8 cellular contexts compared by ENCODE assay signal in the genomic region with DNA sequence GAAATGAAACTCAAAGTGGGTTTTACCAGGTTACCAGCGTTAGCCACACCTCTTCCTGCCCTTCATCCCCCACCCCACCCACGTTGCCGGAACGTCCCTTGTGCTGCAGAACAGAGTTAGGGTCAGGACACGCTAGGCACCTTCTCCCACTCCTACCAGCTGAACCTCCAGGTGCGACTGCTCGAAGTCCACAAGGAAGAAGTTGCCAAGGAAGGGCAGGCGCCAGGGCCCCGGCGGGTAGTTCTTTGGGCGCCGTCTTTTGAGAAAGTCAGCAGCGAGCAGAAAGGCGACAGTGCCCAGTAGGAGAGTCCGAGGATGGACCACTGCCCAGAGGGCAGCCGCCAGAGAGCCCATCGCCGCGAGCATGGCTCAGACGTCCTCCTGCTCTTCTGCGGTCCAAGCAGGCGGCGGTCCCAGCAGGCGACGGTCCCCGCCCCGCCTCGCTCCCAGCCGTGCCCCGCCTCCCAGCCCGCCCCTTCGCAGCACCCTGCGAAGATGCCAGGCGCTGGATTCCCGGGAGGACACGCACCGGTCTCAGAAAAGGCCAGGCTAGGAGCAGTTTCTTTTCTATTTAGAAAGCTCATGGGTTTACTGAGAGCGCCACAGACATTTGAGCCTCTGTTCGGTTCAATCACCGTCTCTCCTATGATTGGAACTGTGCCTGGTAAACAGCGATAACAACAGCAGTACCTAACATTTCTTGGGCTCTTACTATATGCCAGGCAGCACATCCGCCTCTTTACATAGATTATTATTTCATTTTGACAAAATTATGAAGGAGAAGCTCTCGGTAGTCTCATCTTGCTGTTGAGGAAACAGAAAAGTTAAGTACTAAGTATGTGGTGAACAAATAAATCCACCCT. TPM values are rescaled to one million over a fixed set of nuclear protein-coding genes. Genes with fewer than 3 reads are reported as not detected.
DNase-seq lines count a peak whose midpoint lies in the region; ATAC-seq and TF ChIP-seq lines count a peak whose summit lies in the region.

A gene with protein sequence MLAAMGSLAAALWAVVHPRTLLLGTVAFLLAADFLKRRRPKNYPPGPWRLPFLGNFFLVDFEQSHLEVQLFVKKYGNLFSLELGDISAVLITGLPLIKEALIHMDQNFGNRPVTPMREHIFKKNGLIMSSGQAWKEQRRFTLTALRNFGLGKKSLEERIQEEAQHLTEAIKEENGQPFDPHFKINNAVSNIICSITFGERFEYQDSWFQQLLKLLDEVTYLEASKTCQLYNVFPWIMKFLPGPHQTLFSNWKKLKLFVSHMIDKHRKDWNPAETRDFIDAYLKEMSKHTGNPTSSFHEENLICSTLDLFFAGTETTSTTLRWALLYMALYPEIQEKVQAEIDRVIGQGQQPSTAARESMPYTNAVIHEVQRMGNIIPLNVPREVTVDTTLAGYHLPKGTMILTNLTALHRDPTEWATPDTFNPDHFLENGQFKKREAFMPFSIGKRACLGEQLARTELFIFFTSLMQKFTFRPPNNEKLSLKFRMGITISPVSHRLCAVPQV (minus strand): TSS at position 393 of the 863 bp plus-strand sequence. CDS start 27 bp downstream, at position 366.

- peaks cover 34% of the 10 kb centered on the region for H3K27me3 Mint-ChIP-seq in activated T-cell treated with anti-CD3 and anti-CD28 coated beads, Interleukin-2, amount 50 U/mL, for 24 hours
- peaks cover 17% of the 10 kb centered on the region for H3K27me3 Mint-ChIP-seq in nephron (ENCODE audit: low read depth)

- ATAC-seq in HG02798 (IDR thresholded peaks at IDR 0.05; ENCODE audit: poor library complexity, unreplicated experiment), result peak; percentile 89

- H3K4me1 Mint-ChIP-seq in activated T-cell treated with anti-CD3 and anti-CD28 coated beads, Interleukin-2, amount 50 U/mL, for 24 hours (ENCODE audit: low read depth), result peaks cover 14% of the 10 kb centered on the region
- H3K4me1 Mint-ChIP-seq in nephron, result peaks cover 18% of the 10 kb centered on the region

- H3K4me3 ChIP-seq in GM12864 (ENCODE audit: low read depth, low read length) (peak within 1 kb of the TSS; percentile 60), fibroblast of the aortic adventitia (ENCODE audit: low read depth, low read length) (peak within 1 kb of the TSS; percentile 61)

- TF ChIP-seq CTCF in GM12864 (IDR thresholded peaks at IDR 0.05; ENCODE audit: low read depth, low read length, missing control alignments) (no peak), fibroblast of the aortic adventitia (IDR thresholded peaks at IDR 0.05; ENCODE audit: insufficient read depth, low read length) (no peak), nephron (IDR thresholded peaks at IDR 0.05; ENCODE audit: unreplicated experiment in 3 of 3) (no peak)

- H3K4me3 Mint-ChIP-seq in activated T-cell treated with anti-CD3 and anti-CD28 coated beads, Interleukin-2, amount 50 U/mL, for 24 hours, result peak within 1 kb of the TSS; percentile 81
- peak within 1 kb of the TSS; percentile 78 to 81 (median 81) for H3K4me3 Mint-ChIP-seq in nephron

- peak within 1 kb of the TSS; percentile 71 for H3K27ac Mint-ChIP-seq in activated T-cell treated with anti-CD3 and anti-CD28 coated beads, Interleukin-2, amount 50 U/mL, for 24 hours
- H3K27ac Mint-ChIP-seq in nephron, result no peak within 1 kb of the TSS

- peaks cover 3% of the 10 kb centered on the region for H3K36me3 Mint-ChIP-seq in activated T-cell treated with anti-CD3 and anti-CD28 coated beads, Interleukin-2, amount 50 U/mL, for 24 hours (ENCODE audit: low read depth)
- no peaks in the 10 kb centered on the region for H3K36me3 Mint-ChIP-seq in nephron (ENCODE audit: low read depth)

- peak within 1 kb of the TSS; percentile 69 for H3K27ac ChIP-seq in temporal lobe (ENCODE audit: low read depth, low read length)

- peaks cover 17% of the 10 kb centered on the region for H3K9me3 Mint-ChIP-seq in activated T-cell treated with anti-CD3 and anti-CD28 coated beads, Interleukin-2, amount 50 U/mL, for 24 hours
- peaks cover 11% of the 10 kb centered on the region for H3K9me3 Mint-ChIP-seq in nephron

- DNase-seq in GM12864 (ENCODE audit: low read depth), result no peak
- DNase-seq in NCI-H510A (lab: John Stamatoyannopoulos, UW), result peak; percentile 69
- DNase-seq in activated T-cell treated with anti-CD3 and anti-CD28 coated beads, Interleukin-2, amount 50 U/mL, for 24 hours, result peak; percentile 70
- DNase-seq in fibroblast of the aortic adventitia (ENCODE audit: low read depth), result peak; percentile 3
- DNase-seq in HCEC 1CT, result no peak

RNA-seq across cellular contexts. Expression of the gene that starts here (rescaled TPM):
- total RNA-seq in fibroblast of the aortic adventitia (ENCODE audit: low replicate concordance), result 0.09 TPM in 1 of 2 replicates, not detected in the other
- total RNA-seq in temporal lobe, result 0.49 TPM

Comparison
In these comparisons a context has a peak if more than half of its experiments do, and no peak if none do; other contexts are left out.
1. Peak in DNase-seq and H3K4me3 ChIP-seq in fibroblast of the aortic adventitia; RNA of the gene not detected or under 1 TPM.
2. DNase-seq: peak in NCI-H510A (single experiment) and activated T-cell treated with anti-CD3 and anti-CD28 coated beads, Interleukin-2, amount 50 U/mL, for 24 hours (single experiment); none in GM12864 (single experiment) and HCEC 1CT (single experiment).